In genomic region chrX:56219702-56220101, GRCh38 we compare ENCODE assay signal across 1 cellular context.
TF ChIP-seq lines count a peak whose summit lies in the region.

No MANE protein-coding gene starts in this region.

TF ChIP-seq in SK-N-SH, 30 proteins besides CTCF, POLR2A, EP300 and RAD21 (continued from another document):
- TF ChIP-seq USF1 (IDR thresholded peaks at IDR 0.05; ENCODE audit: borderline replicate concordance, low read depth) (no peak), ELF1 (IDR thresholded peaks at IDR 0.05) (no peak), FOSL2 (IDR thresholded peaks at IDR 0.05; ENCODE audit: borderline replicate concordance, low read depth) (no peak), REST (IDR thresholded peaks at IDR 0.05; ENCODE audit: low read depth, low read length) (no peak), TCF12 (IDR thresholded peaks at IDR 0.05) (no peak)
